2 cellular contexts compared by ENCODE assay signal in the genomic region with DNA sequence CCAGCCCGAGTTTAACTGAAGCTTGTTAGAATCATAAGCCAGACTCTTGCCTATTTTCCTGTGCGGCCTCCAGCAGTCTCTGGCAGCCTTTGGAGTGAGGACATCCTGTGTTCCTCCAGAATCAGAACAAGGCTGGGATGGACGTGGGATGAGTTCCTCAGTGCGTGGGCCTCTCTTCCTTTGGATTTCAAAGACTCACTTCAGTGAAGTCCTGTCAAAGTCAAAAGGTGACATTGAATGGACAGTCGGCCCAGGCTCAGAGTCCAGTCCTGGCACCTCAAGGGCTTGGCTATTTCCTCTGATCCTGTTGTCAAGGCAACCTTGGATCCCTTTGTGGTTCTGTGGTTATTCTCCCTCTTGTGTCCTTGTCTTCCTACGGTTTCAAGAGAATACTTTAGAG.
TF ChIP-seq lines count a peak whose summit lies in the region.

No MANE protein-coding gene starts in this region.

TF ChIP-seq in HepG2, 621 proteins besides CTCF, POLR2A, EP300 and RAD21:
- TF ChIP-seq, protein P1, sequence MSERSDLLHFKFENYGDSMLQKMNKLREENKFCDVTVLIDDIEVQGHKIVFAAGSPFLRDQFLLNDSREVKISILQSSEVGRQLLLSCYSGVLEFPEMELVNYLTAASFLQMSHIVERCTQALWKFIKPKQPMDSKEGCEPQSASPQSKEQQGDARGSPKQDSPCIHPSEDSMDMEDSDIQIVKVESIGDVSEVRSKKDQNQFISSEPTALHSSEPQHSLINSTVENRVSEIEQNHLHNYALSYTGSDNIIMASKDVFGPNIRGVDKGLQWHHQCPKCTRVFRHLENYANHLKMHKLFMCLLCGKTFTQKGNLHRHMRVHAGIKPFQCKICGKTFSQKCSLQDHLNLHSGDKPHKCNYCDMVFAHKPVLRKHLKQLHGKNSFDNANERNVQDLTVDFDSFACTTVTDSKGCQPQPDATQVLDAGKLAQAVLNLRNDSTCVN (CRISPR knock-in tag; IDR thresholded peaks at IDR 0.05; ENCODE audit: borderline replicate concordance): no peak
- no peak for TF ChIP-seq PCBP1 (IDR thresholded peaks at IDR 0.05; ENCODE audit: borderline replicate concordance, low read depth, low read length)
- no peak for TF ChIP-seq ZNF44 (CRISPR knock-in tag; IDR thresholded peaks at IDR 0.05)
- TF ChIP-seq, protein P2, sequence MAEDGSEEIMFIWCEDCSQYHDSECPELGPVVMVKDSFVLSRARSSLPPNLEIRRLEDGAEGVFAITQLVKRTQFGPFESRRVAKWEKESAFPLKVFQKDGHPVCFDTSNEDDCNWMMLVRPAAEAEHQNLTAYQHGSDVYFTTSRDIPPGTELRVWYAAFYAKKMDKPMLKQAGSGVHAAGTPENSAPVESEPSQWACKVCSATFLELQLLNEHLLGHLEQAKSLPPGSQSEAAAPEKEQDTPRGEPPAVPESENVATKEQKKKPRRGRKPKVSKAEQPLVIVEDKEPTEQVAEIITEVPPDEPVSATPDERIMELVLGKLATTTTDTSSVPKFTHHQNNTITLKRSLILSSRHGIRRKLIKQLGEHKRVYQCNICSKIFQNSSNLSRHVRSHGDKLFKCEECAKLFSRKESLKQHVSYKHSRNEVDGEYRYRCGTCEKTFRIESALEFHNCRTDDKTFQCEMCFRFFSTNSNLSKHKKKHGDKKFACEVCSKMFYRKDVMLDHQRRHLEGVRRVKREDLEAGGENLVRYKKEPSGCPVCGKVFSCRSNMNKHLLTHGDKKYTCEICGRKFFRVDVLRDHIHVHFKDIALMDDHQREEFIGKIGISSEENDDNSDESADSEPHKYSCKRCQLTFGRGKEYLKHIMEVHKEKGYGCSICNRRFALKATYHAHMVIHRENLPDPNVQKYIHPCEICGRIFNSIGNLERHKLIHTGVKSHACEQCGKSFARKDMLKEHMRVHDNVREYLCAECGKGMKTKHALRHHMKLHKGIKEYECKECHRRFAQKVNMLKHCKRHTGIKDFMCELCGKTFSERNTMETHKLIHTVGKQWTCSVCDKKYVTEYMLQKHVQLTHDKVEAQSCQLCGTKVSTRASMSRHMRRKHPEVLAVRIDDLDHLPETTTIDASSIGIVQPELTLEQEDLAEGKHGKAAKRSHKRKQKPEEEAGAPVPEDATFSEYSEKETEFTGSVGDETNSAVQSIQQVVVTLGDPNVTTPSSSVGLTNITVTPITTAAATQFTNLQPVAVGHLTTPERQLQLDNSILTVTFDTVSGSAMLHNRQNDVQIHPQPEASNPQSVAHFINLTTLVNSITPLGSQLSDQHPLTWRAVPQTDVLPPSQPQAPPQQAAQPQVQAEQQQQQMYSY (CRISPR knock-in tag; IDR thresholded peaks at IDR 0.05): no peak
- TF ChIP-seq KDM3A (CRISPR knock-in tag; IDR thresholded peaks at IDR 0.05; ENCODE audit: low read depth): no peak
- no peak for TF ChIP-seq ZNF234 (CRISPR knock-in tag; conservative IDR thresholded peaks at IDR 0.05)
- TF ChIP-seq SOX6 (IDR thresholded peaks at IDR 0.05): no peak
- TF ChIP-seq SOX6 (CRISPR knock-in tag; IDR thresholded peaks at IDR 0.05): no peak
- no peak for TF ChIP-seq MXD4 (CRISPR knock-in tag; IDR thresholded peaks at IDR 0.05)

TF ChIP-seq in GM12878, 131 proteins besides CTCF, POLR2A, EP300 and RAD21:
- TF ChIP-seq, protein P3, sequence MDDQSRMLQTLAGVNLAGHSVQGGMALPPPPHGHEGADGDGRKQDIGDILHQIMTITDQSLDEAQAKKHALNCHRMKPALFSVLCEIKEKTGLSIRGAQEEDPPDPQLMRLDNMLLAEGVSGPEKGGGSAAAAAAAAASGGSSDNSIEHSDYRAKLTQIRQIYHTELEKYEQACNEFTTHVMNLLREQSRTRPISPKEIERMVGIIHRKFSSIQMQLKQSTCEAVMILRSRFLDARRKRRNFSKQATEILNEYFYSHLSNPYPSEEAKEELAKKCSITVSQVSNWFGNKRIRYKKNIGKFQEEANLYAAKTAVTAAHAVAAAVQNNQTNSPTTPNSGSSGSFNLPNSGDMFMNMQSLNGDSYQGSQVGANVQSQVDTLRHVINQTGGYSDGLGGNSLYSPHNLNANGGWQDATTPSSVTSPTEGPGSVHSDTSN (IDR thresholded peaks at IDR 0.05; ENCODE audit: insufficient replicate concordance, low read depth, low read length): no peak
- no peak for TF ChIP-seq ZNF207 (IDR thresholded peaks at IDR 0.05; ENCODE audit: borderline replicate concordance)
